ENCODE assay signal across 21 cellular contexts in the genomic region with DNA sequence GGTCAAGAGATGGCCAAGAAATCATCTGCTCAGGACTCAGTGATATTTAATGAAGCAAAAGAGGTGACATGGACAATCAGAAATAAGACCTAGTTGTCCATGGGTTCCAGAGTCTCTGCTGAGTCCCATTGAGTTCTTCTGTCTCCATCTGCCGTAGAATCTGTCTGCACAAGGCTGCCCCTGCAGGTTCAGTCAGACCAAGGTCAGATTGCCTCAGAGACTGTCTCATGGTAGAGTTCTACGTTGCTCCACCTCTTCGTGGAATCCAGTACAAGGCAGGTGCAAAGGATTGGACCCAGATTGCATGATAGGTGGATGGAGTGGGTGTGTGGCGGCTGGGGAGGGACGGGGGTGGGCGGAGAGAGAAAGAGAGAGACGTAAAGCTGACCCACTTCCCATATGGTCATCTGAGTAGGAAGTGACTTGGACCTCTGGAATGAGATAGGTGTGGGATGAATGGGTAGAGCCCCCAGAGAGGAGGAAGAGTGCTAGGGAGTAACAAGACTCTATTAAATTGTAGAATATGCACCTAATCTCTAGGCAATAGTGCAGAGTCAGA.
"Had no signal": no experiment of that assay in that cellular context is flagged by ENCODE, and none has a peak within 500 bp of the region (broad histone marks: within the 10 kb centered on the region; RNA-seq: fewer than 3 reads in every experiment).

No MANE protein-coding gene starts in this region.

- FAIRE-seq: frontal cortex, TTC549 had no signal

- H3K27ac ChIP-seq: epithelial cell of prostate, ovary had no signal

- H3K9me3 Mint-ChIP-seq: activated B cell treated with CpG ODN at 0.5 μM for 24 hours; activated T-cell treated with anti-CD3 and anti-CD28 coated beads, Interleukin-2, amount 50 U/mL, for 72 hours; dendritic cell treated with granulocyte-macrophage colony-stimulating factor and Interleukin-4, amounts not matched to agents 40 ng/mL and 50 ng/mL, for 4 days; effector memory CD8-positive, alpha-beta T cell; immature natural killer cell; natural killer cell treated with Interleukin-12 subunit alpha and Interleukin-12 subunit beta and Interleukin-15 and Interleukin-18, amount 100 ng/mL, for 72 hours; stimulated activated naive B cell treated with anti-CD40 and anti-IgM and Interleukin-4, amounts not matched to agents 10 μg/mL and 1 μg/mL and 100 μg/mL, for 72 hours had no signal

- H3K4me3 Mint-ChIP-seq: activated B cell treated with CpG ODN at 0.5 μM for 24 hours; activated CD8-positive, alpha-beta T cell treated with anti-CD3 and anti-CD28 coated beads, Interleukin-2, amount 10 ng/mL, durations not matched to agents 7 days and 5 days; activated naive CD8-positive, alpha-beta T cell; activated T-cell treated with anti-CD3 and anti-CD28 coated beads, Interleukin-2, amount 50 U/mL, for 72 hours; dendritic cell treated with granulocyte-macrophage colony-stimulating factor and Interleukin-4, amounts not matched to agents 40 ng/mL and 50 ng/mL, for 4 days; effector memory CD8-positive, alpha-beta T cell; immature natural killer cell; natural killer cell treated with Interleukin-12 subunit alpha and Interleukin-12 subunit beta and Interleukin-15 and Interleukin-18, amount 100 ng/mL, for 72 hours; stimulated activated naive B cell treated with anti-CD40 and anti-IgM and Interleukin-4, amounts not matched to agents 10 μg/mL and 1 μg/mL and 100 μg/mL, for 72 hours had no signal

- H3K27me3 ChIP-seq: heart left ventricle, ovary, transverse colon had no signal

- H3K4me3 ChIP-seq: heart left ventricle, ovary, transverse colon had no signal

- H3K36me3 Mint-ChIP-seq: activated naive CD8-positive, alpha-beta T cell; immature natural killer cell; natural killer cell treated with Interleukin-12 subunit alpha and Interleukin-12 subunit beta and Interleukin-15 and Interleukin-18, amount 100 ng/mL, for 72 hours; stimulated activated naive B cell treated with anti-CD40 and anti-IgM and Interleukin-4, amounts not matched to agents 10 μg/mL and 1 μg/mL and 100 μg/mL, for 72 hours had no signal

- H3K9me3 ChIP-seq: heart left ventricle, ovary, transverse colon had no signal

- H3K27ac Mint-ChIP-seq: activated B cell treated with CpG ODN at 0.5 μM for 24 hours; activated CD8-positive, alpha-beta T cell treated with anti-CD3 and anti-CD28 coated beads, Interleukin-2, amount 10 ng/mL, durations not matched to agents 7 days and 5 days; activated naive CD8-positive, alpha-beta T cell; activated T-cell treated with anti-CD3 and anti-CD28 coated beads, Interleukin-2, amount 50 U/mL, for 72 hours; dendritic cell treated with granulocyte-macrophage colony-stimulating factor and Interleukin-4, amounts not matched to agents 40 ng/mL and 50 ng/mL, for 4 days; effector memory CD8-positive, alpha-beta T cell; immature natural killer cell; natural killer cell treated with Interleukin-12 subunit alpha and Interleukin-12 subunit beta and Interleukin-15 and Interleukin-18, amount 100 ng/mL, for 72 hours; stimulated activated naive B cell treated with anti-CD40 and anti-IgM and Interleukin-4, amounts not matched to agents 10 μg/mL and 1 μg/mL and 100 μg/mL, for 72 hours had no signal

- ATAC-seq: activated CD8-positive, alpha-beta T cell treated with anti-CD3 and anti-CD28 coated beads, Interleukin-2, amount 10 ng/mL, durations not matched to agents 7 days and 5 days; activated T-cell treated with anti-CD3 and anti-CD28 coated beads, Interleukin-2, amount 50 U/mL, for 72 hours; effector memory CD8-positive, alpha-beta T cell; heart left ventricle; natural killer cell treated with Interleukin-12 subunit alpha and Interleukin-12 subunit beta and Interleukin-15 and Interleukin-18, amount 100 ng/mL, for 72 hours; stimulated activated naive B cell treated with anti-CD40 and anti-IgM and Interleukin-4, amounts not matched to agents 10 μg/mL and 1 μg/mL and 100 μg/mL, for 72 hours had no signal

- H3K36me3 ChIP-seq: ovary, transverse colon had no signal

- DNase-seq: activated B cell treated with CpG ODN at 0.5 μM for 24 hours; activated CD4-positive, alpha-beta T cell treated with anti-CD3 and anti-CD28 coated beads for 48 hours; activated CD8-positive, alpha-beta memory T cell treated with anti-CD3 and anti-CD28 coated beads, Interleukin-2, amount 50 U/mL, for 4 hours; activated CD8-positive, alpha-beta T cell treated with anti-CD3 and anti-CD28 coated beads, Interleukin-2, amount 10 ng/mL, durations not matched to agents 7 days and 5 days; activated gamma-delta T cell treated with Interleukin-2 at 50 U/mL for 16 hours; activated T-cell treated with anti-CD3 and anti-CD28 coated beads, Interleukin-2, amount 50 U/mL, for 72 hours; amniotic stem cell; cerebellar nuclear complex; effector memory CD8-positive, alpha-beta T cell; heart left ventricle; immature natural killer cell; mesendoderm; ovary; stimulated activated naive B cell treated with anti-CD40 and anti-IgM and Interleukin-4, amounts not matched to agents 10 μg/mL and 1 μg/mL and 100 μg/mL, for 72 hours; transverse colon had no signal

- H3K4me1 Mint-ChIP-seq: activated B cell treated with CpG ODN at 0.5 μM for 24 hours, immature natural killer cell had no signal
